Comparison of ENCODE assay signal across 8 cellular contexts in the genomic region with DNA sequence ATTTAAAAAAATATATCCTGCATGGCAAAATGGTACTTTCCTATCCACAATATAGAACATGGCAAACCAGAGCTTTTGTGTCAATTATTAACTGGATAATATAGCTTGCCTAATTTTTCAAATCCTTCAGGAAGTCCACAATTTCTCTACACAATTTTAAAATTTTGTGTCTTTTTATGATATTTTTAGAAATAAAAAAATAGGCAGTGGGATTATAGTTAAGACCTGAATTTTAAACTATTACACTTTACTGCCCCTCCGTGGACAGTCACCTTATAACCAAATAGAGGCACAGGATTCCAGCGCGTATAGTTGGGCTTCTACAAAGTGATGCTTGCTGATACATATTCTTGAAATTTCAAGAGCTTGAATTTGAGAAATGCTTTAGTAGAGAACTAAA. TPM values are rescaled to one million over a fixed set of nuclear protein-coding genes. Genes with fewer than 3 reads are reported as not detected.
DNase-seq lines count a peak whose midpoint lies in the region; ATAC-seq and TF ChIP-seq lines count a peak whose summit lies in the region.

No MANE protein-coding gene starts in this region.

- no peak overlapping the region for H3K56ac ChIP-seq in IMR-90 (ENCODE audit: extremely low read depth, insufficient read depth, low read length)

- H2BK5ac ChIP-seq in IMR-90 (ENCODE audit: low read depth, low read length, poor library complexity, severe bottlenecking): no peak overlapping the region

- H4K8ac ChIP-seq in IMR-90 (ENCODE audit: low read depth in 2 of 2, low read length in 2 of 2): no peak overlapping the region

- no TSS peak for BruUV-seq in IMR-90 (replicated peaks; lab: Mats Ljungman, UMichigan)

- no peak for TF ChIP-seq POLR2A in IMR-90 (IDR thresholded peaks at IDR 0.05; ENCODE audit: low read depth, low read length)

- dilution Hi-C loops in IMR-90 (cut with HindIII; ENCODE audit: low sequenced_read_pairs, unreplicated experiment): no loop called here

- intact Hi-C loops in IMR-90 (cut with micrococcal nuclease): loop anchor here (1.0 to 10.0 kb wide), 5 partner anchors 70 to 520 kb away; no protein-coding TSS in a partner anchor

- DNase-seq in IMR-90 (peak; percentile 62), SKM-1 (lab: John Stamatoyannopoulos, UW; ENCODE audit: unreplicated experiment) (peak; percentile 20), dermis microvascular lymphatic vessel endothelial cell (ENCODE audit: low read depth in 2 of 2) (peak; percentile 39 to 61), myocyte (ENCODE audit: low read depth) (peak; percentile 70)

- H3K27ac ChIP-seq in DOHH2 (ENCODE audit: low read depth, low read length) (no peak overlapping the region), IMR-90 (ENCODE audit: insufficient read depth, low read length) (no peak overlapping the region)

- no peaks in the 10 kb centered on the region for H3K9me1 ChIP-seq in IMR-90 (ENCODE audit: insufficient read depth, low read length)

- POLR2A ChIA-PET in IMR-90 (lab: Charles Lee; ENCODE audit: unreplicated experiment): no interaction called here

- H2BK20ac ChIP-seq in IMR-90 (ENCODE audit: low read depth, low read length): no peak overlapping the region

- H3K27me3 ChIP-seq in DOHH2 (ENCODE audit: control insufficient read depth, low read length) (no peaks in the 10 kb centered on the region), IMR-90 (ENCODE audit: control insufficient read depth, insufficient read depth, low read length) (0 out of 2 replicates have a peak, but pooled peaks cover 2% of the 10 kb centered on the region)

- H3K36me3 ChIP-seq in DOHH2 (ENCODE audit: control insufficient read depth, low read length): peaks cover 12% of the 10 kb centered on the region
- no peaks in the 10 kb centered on the region for H3K36me3 ChIP-seq in IMR-90 (ENCODE audit: control insufficient read depth, insufficient read depth, low read length)

- CTCF ChIA-PET in IMR-90 (lab: Yijun Ruan, JAX): interaction anchor here (2.8 kb wide), 1 partner anchor 520 kb away, joined by 7 read pairs; no protein-coding TSS in a partner anchor

- H3K14ac ChIP-seq in IMR-90 (replicated peaks; ENCODE audit: low read depth, low read length): no peak overlapping the region

- peaks cover 0 to 7% of the 10 kb centered on the region in 2 experiments; a peak in 1 of 4 replicates for H3K79me1 ChIP-seq in IMR-90 (ENCODE audit: low read depth in 1 of 2, low read length in 2 of 2)

- H3K23ac ChIP-seq in IMR-90 (ENCODE audit: low read depth, low read length): no peak overlapping the region

- in situ Hi-C loops in IMR-90 (cut with MboI; ENCODE audit: low sequenced_read_pairs): loop anchor here (10.0 kb wide), 1 partner anchor 517 kb away; a partner anchor contains a TSS

- no peak overlapping the region for H2AK9ac ChIP-seq in IMR-90 (replicated peaks; ENCODE audit: low read depth, low read length, poor library complexity)

- H3K4me3 ChIP-seq in DOHH2 (ENCODE audit: low read length): no peak overlapping the region
- H3K4me3 ChIP-seq in IMR-90 (ENCODE audit: insufficient read depth, low read depth, low read length): no peak overlapping the region

- H2AFZ ChIP-seq in IMR-90 (replicated peaks; ENCODE audit: low read length, poor library complexity): no peak overlapping the region

- H3K4me2 ChIP-seq in DOHH2 (ENCODE audit: low read length) (no peak overlapping the region), IMR-90 (ENCODE audit: low read depth, low read length) (no peak overlapping the region)

- ATAC-seq in IMR-90 (ENCODE audit: low read depth) (peak; percentile 57), HG02759 (IDR thresholded peaks at IDR 0.05; ENCODE audit: unreplicated experiment) (no peak), HG03095 (IDR thresholded peaks at IDR 0.05; ENCODE audit: unreplicated experiment) (no peak), GM18519 (IDR thresholded peaks at IDR 0.05; ENCODE audit: low FRiP score, unreplicated experiment) (no peak)

- no peak overlapping the region for H2BK120ac ChIP-seq in IMR-90 (ENCODE audit: low read depth, low read length)

- H3K9me3 ChIP-seq in DOHH2 (ENCODE audit: control insufficient read depth, insufficient read depth, low read length): no peaks in the 10 kb centered on the region
- no peaks in the 10 kb centered on the region for H3K9me3 ChIP-seq in IMR-90 (ENCODE audit: control insufficient read depth, insufficient read depth, low read length)

- H2BK15ac ChIP-seq in IMR-90 (ENCODE audit: low read depth, low read length): no peak overlapping the region

- peaks cover 18% of the 10 kb centered on the region for H3F3A ChIP-seq in DOHH2 (ENCODE audit: control insufficient read depth, insufficient read depth)

- no peak overlapping the region for H3K18ac ChIP-seq in IMR-90 (ENCODE audit: low read depth, low read length)

- no peaks in the 10 kb centered on the region for H4K20me1 ChIP-seq in DOHH2 (ENCODE audit: control insufficient read depth, insufficient read depth, low read depth, low read length)
- no peaks in the 10 kb centered on the region for H4K20me1 ChIP-seq in IMR-90 (ENCODE audit: insufficient read depth, low read length)

- TF ChIP-seq CTCF in DOHH2 (IDR thresholded peaks at IDR 0.05; ENCODE audit: low read depth, low read length, poor library complexity, severe bottlenecking): peak; percentile 61
- TF ChIP-seq CTCF in IMR-90 (conservative IDR thresholded peaks at IDR 0.05; ENCODE audit: low read depth, low read length): peak; percentile 59

- H3K79me2 ChIP-seq in DOHH2 (ENCODE audit: control insufficient read depth, low read length): peaks cover 19% of the 10 kb centered on the region

- no CpG with 5 or more reads among the region's 3 CpGs for WGBS in IMR-90 (ENCODE audit: extremely low coverage in 2 of 2, insufficient read length in 1 of 2), 2 experiments

- H3K9me2 ChIP-seq in DOHH2 (replicated peaks; ENCODE audit: control insufficient read depth, low read length): no peaks in the 10 kb centered on the region

- TF ChIP-seq RAD21 in IMR-90 (IDR thresholded peaks at IDR 0.05; ENCODE audit: low read length): peak; percentile 66

- H3K4me1 ChIP-seq in DOHH2 (ENCODE audit: control insufficient read depth, low read length) (peaks cover 28% of the 10 kb centered on the region), IMR-90 (ENCODE audit: control insufficient read depth, insufficient read depth, low read length) (no peaks in the 10 kb centered on the region; the same call in 1 of the 2 replicates)

- H3K9ac ChIP-seq in IMR-90 (ENCODE audit: low read depth, low read length): no peak overlapping the region

- H3K4ac ChIP-seq in IMR-90 (ENCODE audit: low read depth, low read length): no peak overlapping the region

- no peak overlapping the region for H4K5ac ChIP-seq in IMR-90 (ENCODE audit: low read depth, low read length)

- H4K91ac ChIP-seq in IMR-90 (ENCODE audit: insufficient read depth, low read depth, low read length): no peak overlapping the region

- H2AK5ac ChIP-seq in IMR-90 (ENCODE audit: low read depth, low read length): no peak overlapping the region

TF ChIP-seq in IMR-90, 13 proteins besides CTCF, POLR2A, EP300 and RAD21:
- TF ChIP-seq SMC3 (IDR thresholded peaks at IDR 0.05; ENCODE audit: low read depth, low read length) (peak; percentile 67), BHLHE40 (IDR thresholded peaks at IDR 0.05; ENCODE audit: low read depth, low read length) (no peak), NFE2L2 (IDR thresholded peaks at IDR 0.05; ENCODE audit: low read depth, low read length) (no peak)

RNA-seq across cellular contexts. Expression of a gene that starts 2.1 kb away (rescaled TPM):
- total RNA-seq in IMR-90 (2012; rRNA removed) (0.18 and 1.1 TPM in 2 replicates), dermis microvascular lymphatic vessel endothelial cell (0.63 and 0.90 TPM in 2 replicates), myocyte (0.52 and 1.2 TPM in 2 replicates)
- polyA plus RNA-seq in IMR-90 (2012; rRNA removed): 0.38 and 0.46 TPM in 2 replicates
- polyA plus RNA-seq in IMR-90 (2012; cell fraction: cytosol; rRNA removed): 0.02 and 0.15 TPM in 2 replicates
- polyA plus RNA-seq in IMR-90 (2012; cell fraction: nucleus; rRNA removed; ENCODE audit: low replicate concordance): 0.11 TPM in 1 of 2 replicates, not detected in the other
- 0.69 TPM for polyA plus RNA-seq in myocyte (2012)

Comparison
In these comparisons a context has a peak if more than half of its experiments do, and no peak if none do; other contexts are left out.
1. DNase-seq: peak in every context shown above with its lines; median percentile 70 in myocyte; 62 in IMR-90; 50 in dermis microvascular lymphatic vessel endothelial cell; 20 in SKM-1.